8 cellular contexts compared by ENCODE assay signal in the genomic region with DNA sequence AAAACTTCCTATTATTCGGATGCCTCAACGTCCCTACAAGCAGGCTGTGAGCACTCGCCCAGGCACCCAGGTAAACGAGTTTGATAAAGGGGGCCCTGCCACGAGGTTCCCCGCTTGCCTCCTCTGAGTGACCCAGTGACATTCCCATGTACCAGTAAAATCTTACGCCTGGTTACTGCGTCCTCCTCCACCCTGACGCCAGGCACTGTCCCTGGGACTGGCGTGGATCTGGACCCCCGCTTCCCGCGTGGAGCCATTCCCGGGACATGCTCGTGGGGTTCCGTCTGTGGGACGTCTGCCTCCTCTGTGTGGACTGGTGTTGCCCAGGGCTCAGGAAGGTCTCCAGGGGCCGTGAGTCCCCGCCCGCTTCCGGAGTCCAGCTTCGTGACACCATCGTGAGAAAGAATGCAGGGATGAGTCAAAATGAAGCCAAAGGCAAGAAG. TPM values are rescaled to one million over a fixed set of nuclear protein-coding genes. Genes with fewer than 3 reads are reported as not detected.
DNase-seq lines count a peak whose midpoint lies in the region; ATAC-seq, FAIRE-seq and TF ChIP-seq lines count a peak whose summit lies in the region.

No MANE protein-coding gene starts in this region.

- dilution Hi-C loops in endothelial cell of umbilical vein (cut with MboI; ENCODE audit: extremely low pct_ligation_motif_present, low sequenced_read_pairs) = no loop called here

- TF ChIP-seq CTCF in PC-3 (conservative IDR thresholded peaks at IDR 0.05; ENCODE audit: low read depth, low read length) = no peak
- no peak for TF ChIP-seq CTCF in endothelial cell of umbilical vein (IDR thresholded peaks at IDR 0.05; ENCODE audit: extremely low read depth in 1 of 2, insufficient read depth in 1 of 2, low read depth in 1 of 2, low read length in 2 of 2)

- H4K20me1 ChIP-seq in PC-3 (ENCODE audit: low read length) (no peaks in the 10 kb centered on the region), endothelial cell of umbilical vein (replicated peaks; ENCODE audit: control insufficient read depth, extremely low read depth, insufficient read depth, low read length) (no peaks in the 10 kb centered on the region)

- H3K79me2 ChIP-seq in PC-3 (ENCODE audit: low read length) = peaks cover 21% of the 10 kb centered on the region
- no peaks in the 10 kb centered on the region for H3K79me2 ChIP-seq in endothelial cell of umbilical vein (ENCODE audit: control insufficient read depth, insufficient read depth, low read length)

- CTCF ChIA-PET in PC-3 (lab: Charles Lee) (no interaction called here), endothelial cell of umbilical vein (lab: Charles Lee) (no interaction called here)

- no peaks in the 10 kb centered on the region for H3K9me1 ChIP-seq in endothelial cell of umbilical vein (replicated peaks; ENCODE audit: control insufficient read depth, extremely low read depth, insufficient read depth, low read length)

- H3K27me3 Mint-ChIP-seq in natural killer cell treated with Interleukin-12 subunit alpha and Interleukin-12 subunit beta and Interleukin-15 and Interleukin-18, amount 100 ng/mL, for 72 hours = peaks cover 0 to 8% of the 10 kb centered on the region in 2 donors

- peaks cover 24 to 31% of the 10 kb centered on the region in 2 donors for H3K4me1 Mint-ChIP-seq in natural killer cell treated with Interleukin-12 subunit alpha and Interleukin-12 subunit beta and Interleukin-15 and Interleukin-18, amount 100 ng/mL, for 72 hours (ENCODE audit: low read depth in 2 of 2)

- peak overlapping the region; percentile 93 for H2AFZ ChIP-seq in PC-3 (ENCODE audit: low read length)
- H2AFZ ChIP-seq in endothelial cell of umbilical vein (ENCODE audit: low read depth, low read length) = peak overlapping the region; percentile 88

- peak overlapping the region; percentile 60 for H3K27ac ChIP-seq in PC-3 (ENCODE audit: low read length)
- no peak overlapping the region for H3K27ac ChIP-seq in endothelial cell of umbilical vein (ENCODE audit: insufficient read depth, low read depth, low read length)

- no peak for TF ChIP-seq POLR2A in endothelial cell of umbilical vein (IDR thresholded peaks at IDR 0.05; ENCODE audit: low read depth, low read length)

- intact Hi-C loops in PC-3 (cut with micrococcal nuclease) (no loop called here), endothelial cell of umbilical vein (cut with micrococcal nuclease) (loop anchor here (10.0 kb wide), 1 partner anchor 145 kb away; the partner anchor contains the start of gene ZNF17)

- H3K9me3 ChIP-seq in PC-3 (ENCODE audit: low read length) = peaks cover 51% of the 10 kb centered on the region
- H3K9me3 ChIP-seq in endothelial cell of umbilical vein (replicated peaks; ENCODE audit: control insufficient read depth, insufficient read depth, low read length) = no peaks in the 10 kb centered on the region

- BruUV-seq in PC-3 (replicated peaks; lab: Mats Ljungman, UMichigan) (no TSS peak), endothelial cell of umbilical vein (replicated peaks; lab: Mats Ljungman, UMichigan) (no TSS peak)

- H3K9ac ChIP-seq in PC-3 (ENCODE audit: low read length) (peak overlapping the region; percentile 91; the same call in 1 of the 2 replicates), endothelial cell of umbilical vein (replicated peaks; ENCODE audit: extremely low read depth, insufficient read depth, low read length) (no peak overlapping the region)

- H3K9me2 ChIP-seq in PC-3 (replicated peaks; ENCODE audit: low read length) = no peaks in the 10 kb centered on the region

- DNase-seq in NCI-H748 (lab: John Stamatoyannopoulos, UW; ENCODE audit: unreplicated experiment) (peak; percentile 38), NCI-H748 treated with DMSO at 0.1 percent for 48 hours (lab: John Stamatoyannopoulos, UW) (no peak), PC-3 (peak; percentile 55), endothelial cell of umbilical vein (ENCODE audit: low read depth, low spot score) (no peak), SHP77 (lab: John Stamatoyannopoulos, UW) (no peak)
- DNase-seq in natural killer cell treated with Interleukin-12 subunit alpha and Interleukin-12 subunit beta and Interleukin-15 and Interleukin-18, amount 100 ng/mL, for 72 hours (ENCODE audit: low spot score) = no peak
- no peak for DNase-seq in stimulated activated CD4-positive, alpha-beta T cell treated with anti-CD3 and anti-CD28 coated beads, Interleukin-2, amount 100 ng/mL, for 24 hours
- DNase-seq in activated CD4-positive, CD25-positive, alpha-beta regulatory T cell treated with anti-CD3 and anti-CD28 coated beads, Interleukin-2, amount 50 U/mL, for 72 hours = no peak

- H3K27me3 ChIP-seq in PC-3 (ENCODE audit: low read length) = no peaks in the 10 kb centered on the region
- no peaks in the 10 kb centered on the region for H3K27me3 ChIP-seq in endothelial cell of umbilical vein (ENCODE audit: control insufficient read depth in 2 of 2, insufficient read depth in 2 of 2, low read length in 2 of 2)

- H3K4me3 ChIP-seq in PC-3 (ENCODE audit: low read length) (peak overlapping the region; percentile 96), endothelial cell of umbilical vein (replicated peaks in 1 of 3; ENCODE audit: insufficient read depth in 1 of 3, low read depth in 1 of 3, low read length in 3 of 3) (peak overlapping the region; percentile 21 to 79 (median 67))

- H3K27ac Mint-ChIP-seq in natural killer cell treated with Interleukin-12 subunit alpha and Interleukin-12 subunit beta and Interleukin-15 and Interleukin-18, amount 100 ng/mL, for 72 hours = peak overlapping the region; percentile 72 to 87

- peaks cover 14% of the 10 kb centered on the region for H3K9me3 Mint-ChIP-seq in natural killer cell treated with Interleukin-12 subunit alpha and Interleukin-12 subunit beta and Interleukin-15 and Interleukin-18, amount 100 ng/mL, for 72 hours

- H3K4me2 ChIP-seq in PC-3 (ENCODE audit: low read length) (peak overlapping the region; percentile 87), endothelial cell of umbilical vein (ENCODE audit: insufficient read depth, low read length) (peak overlapping the region; percentile 69)

- ATAC-seq in PC-3 = no peak
- no peak for ATAC-seq in natural killer cell treated with Interleukin-12 subunit alpha and Interleukin-12 subunit beta and Interleukin-15 and Interleukin-18, amount 100 ng/mL, for 72 hours

- H3F3A ChIP-seq in PC-3 (ENCODE audit: low read length, unreplicated experiment) = no peaks in the 10 kb centered on the region

- H3K4me1 ChIP-seq in PC-3 (ENCODE audit: insufficient read depth, low read length) (peaks cover 9% of the 10 kb centered on the region; the same call in 1 of the 2 replicates), endothelial cell of umbilical vein (ENCODE audit: control insufficient read depth, extremely low read depth, insufficient read depth, low read length) (peaks cover 11% of the 10 kb centered on the region)

- POLR2A ChIA-PET in PC-3 (lab: Charles Lee; ENCODE audit: unreplicated experiment) = no interaction called here
- POLR2A ChIA-PET in endothelial cell of umbilical vein (lab: Charles Lee) = no interaction called here

- H3K36me3 ChIP-seq in PC-3 (ENCODE audit: low read depth, low read length) (peaks cover 21% of the 10 kb centered on the region), endothelial cell of umbilical vein (ENCODE audit: control insufficient read depth in 2 of 2, extremely low read depth in 1 of 2, insufficient read depth in 2 of 2, low read length in 2 of 2) (peaks cover 0 to 8% of the 10 kb centered on the region in 2 experiments)

- H3K36me3 Mint-ChIP-seq in natural killer cell treated with Interleukin-12 subunit alpha and Interleukin-12 subunit beta and Interleukin-15 and Interleukin-18, amount 100 ng/mL, for 72 hours = peaks cover 49% of the 10 kb centered on the region

- no peak for FAIRE-seq in endothelial cell of umbilical vein (lab: Jason Lieb, UNC)

- peak overlapping the region; percentile 99 for H3K4me3 Mint-ChIP-seq in natural killer cell treated with Interleukin-12 subunit alpha and Interleukin-12 subunit beta and Interleukin-15 and Interleukin-18, amount 100 ng/mL, for 72 hours

RNA-seq across cellular contexts. Expression of gene ZNF550, which starts 0.4 kb away (rescaled TPM):
- total RNA-seq in PC-3 (2014; rRNA removed) (3.1 and 4.2 TPM in 2 replicates), endothelial cell of umbilical vein (4.8 and 8.4 TPM in 2 replicates)
- polyA plus RNA-seq in endothelial cell of umbilical vein = 2.0 and 2.5 TPM in 2 replicates
- polyA plus RNA-seq in endothelial cell of umbilical vein (2011; cell fraction: cytosol; rRNA removed) = 2.5 and 2.8 TPM in 2 replicates
- polyA plus RNA-seq in endothelial cell of umbilical vein (2011; cell fraction: nucleus; rRNA removed) = 7.7 and 7.9 TPM in 2 replicates
- 2.4 and 2.8 TPM in 2 replicates for polyA plus RNA-seq in endothelial cell of umbilical vein (2012)
- 7.6 and 9.7 TPM in 2 replicates for polyA minus RNA-seq in endothelial cell of umbilical vein
- 1.7 TPM for polyA minus RNA-seq in endothelial cell of umbilical vein (2011; cell fraction: cytosol; rRNA and poly(A)+ RNA removed)
- 5.6 and 5.9 TPM in 2 replicates for polyA minus RNA-seq in endothelial cell of umbilical vein (2011; cell fraction: nucleus; rRNA and poly(A)+ RNA removed)
- total RNA-seq in natural killer cell treated with Interleukin-12 subunit alpha and Interleukin-12 subunit beta and Interleukin-15 and Interleukin-18, amount 100 ng/mL, for 72 hours = 1 to 10 TPM; 7.8 to 8.8 TPM

RNA-seq across cellular contexts. Expression of gene ZNF416, which starts 18.6 kb away (rescaled TPM):
- total RNA-seq in PC-3 (2014; rRNA removed) = 2.4 and 3.6 TPM in 2 replicates
- 3.8 and 4.2 TPM in 2 replicates for total RNA-seq in endothelial cell of umbilical vein
- polyA plus RNA-seq in endothelial cell of umbilical vein = 1.4 and 1.5 TPM in 2 replicates
- polyA plus RNA-seq in endothelial cell of umbilical vein (2011; cell fraction: cytosol; rRNA removed) = 1.7 and 2.0 TPM in 2 replicates
- 2.0 and 2.2 TPM in 2 replicates for polyA plus RNA-seq in endothelial cell of umbilical vein (2011; cell fraction: nucleus; rRNA removed)
- polyA plus RNA-seq in endothelial cell of umbilical vein (2012) = 2.8 and 3.0 TPM in 2 replicates
- 2.4 and 4.9 TPM in 2 replicates for polyA minus RNA-seq in endothelial cell of umbilical vein
- 1.9 TPM for polyA minus RNA-seq in endothelial cell of umbilical vein (2011; cell fraction: cytosol; rRNA and poly(A)+ RNA removed)
- polyA minus RNA-seq in endothelial cell of umbilical vein (2011; cell fraction: nucleus; rRNA and poly(A)+ RNA removed) = 3.5 and 4.7 TPM in 2 replicates
- total RNA-seq in natural killer cell treated with Interleukin-12 subunit alpha and Interleukin-12 subunit beta and Interleukin-15 and Interleukin-18, amount 100 ng/mL, for 72 hours = 1 to 10 TPM; 3.1 to 3.4 TPM

RNA-seq across cellular contexts. Expression of gene ZIK1, which starts 23.9 kb away (rescaled TPM):
- 0.33 and 0.46 TPM in 2 replicates for total RNA-seq in PC-3 (2014; rRNA removed)
- 1.3 and 2.4 TPM in 2 replicates for total RNA-seq in endothelial cell of umbilical vein
- polyA plus RNA-seq in endothelial cell of umbilical vein = 0.79 and 0.99 TPM in 2 replicates
- 0.84 and 0.96 TPM in 2 replicates for polyA plus RNA-seq in endothelial cell of umbilical vein (2011; cell fraction: cytosol; rRNA removed)
- polyA plus RNA-seq in endothelial cell of umbilical vein (2011; cell fraction: nucleus; rRNA removed) = 0.63 and 1.4 TPM in 2 replicates
- 0.26 and 0.37 TPM in 2 replicates for polyA plus RNA-seq in endothelial cell of umbilical vein (2012)
- 0.58 and 1.6 TPM in 2 replicates for polyA minus RNA-seq in endothelial cell of umbilical vein
- not detected for polyA minus RNA-seq in endothelial cell of umbilical vein (2011; cell fraction: cytosol; rRNA and poly(A)+ RNA removed)
- 0.82 and 0.96 TPM in 2 replicates for polyA minus RNA-seq in endothelial cell of umbilical vein (2011; cell fraction: nucleus; rRNA and poly(A)+ RNA removed)
- 1 to 10 TPM; 4.8 to 5.5 TPM for total RNA-seq in natural killer cell treated with Interleukin-12 subunit alpha and Interleukin-12 subunit beta and Interleukin-15 and Interleukin-18, amount 100 ng/mL, for 72 hours

RNA-seq across cellular contexts. Expression of gene ZNF549, which starts 32.9 kb away (rescaled TPM):
- total RNA-seq in PC-3 (2014; rRNA removed) (4.3 and 5.0 TPM in 2 replicates), endothelial cell of umbilical vein (3.1 and 3.5 TPM in 2 replicates)
- polyA plus RNA-seq in endothelial cell of umbilical vein = 1.1 and 1.4 TPM in 2 replicates
- 1.3 and 1.6 TPM in 2 replicates for polyA plus RNA-seq in endothelial cell of umbilical vein (2011; cell fraction: cytosol; rRNA removed)
- 2.6 and 2.7 TPM in 2 replicates for polyA plus RNA-seq in endothelial cell of umbilical vein (2011; cell fraction: nucleus; rRNA removed)
- polyA plus RNA-seq in endothelial cell of umbilical vein (2012) = 1.9 and 2.0 TPM in 2 replicates
- polyA minus RNA-seq in endothelial cell of umbilical vein = 3.0 and 4.5 TPM in 2 replicates
- not detected for polyA minus RNA-seq in endothelial cell of umbilical vein (2011; cell fraction: cytosol; rRNA and poly(A)+ RNA removed)
- polyA minus RNA-seq in endothelial cell of umbilical vein (2011; cell fraction: nucleus; rRNA and poly(A)+ RNA removed) = 2.7 and 2.9 TPM in 2 replicates
- 1 to 10 TPM; 4.8 to 7.3 TPM for total RNA-seq in natural killer cell treated with Interleukin-12 subunit alpha and Interleukin-12 subunit beta and Interleukin-15 and Interleukin-18, amount 100 ng/mL, for 72 hours

RNA-seq across cellular contexts. Expression of gene ZNF530, which starts 39.6 kb away (rescaled TPM):
- total RNA-seq in PC-3 (2014; rRNA removed) (15.0 and 16.9 TPM in 2 replicates), endothelial cell of umbilical vein (4.0 TPM in 2 replicates)
- polyA plus RNA-seq in endothelial cell of umbilical vein = 1.5 and 1.7 TPM in 2 replicates
- 1.9 and 2.0 TPM in 2 replicates for polyA plus RNA-seq in endothelial cell of umbilical vein (2011; cell fraction: cytosol; rRNA removed)
- polyA plus RNA-seq in endothelial cell of umbilical vein (2011; cell fraction: nucleus; rRNA removed) = 1.8 and 3.3 TPM in 2 replicates
- 1.6 and 1.9 TPM in 2 replicates for polyA plus RNA-seq in endothelial cell of umbilical vein (2012)
- polyA minus RNA-seq in endothelial cell of umbilical vein = 1.6 and 3.4 TPM in 2 replicates
- polyA minus RNA-seq in endothelial cell of umbilical vein (2011; cell fraction: cytosol; rRNA and poly(A)+ RNA removed) = 3.2 TPM
- polyA minus RNA-seq in endothelial cell of umbilical vein (2011; cell fraction: nucleus; rRNA and poly(A)+ RNA removed) = 1.5 and 1.7 TPM in 2 replicates
- 1 to 10 TPM; 4.7 to 9.8 TPM for total RNA-seq in natural killer cell treated with Interleukin-12 subunit alpha and Interleukin-12 subunit beta and Interleukin-15 and Interleukin-18, amount 100 ng/mL, for 72 hours

Comparison
In these comparisons a context has a peak if more than half of its experiments do, and no peak if none do; other contexts are left out.
1. DNase-seq: peak in NCI-H748 (single experiment) and PC-3 (single experiment); none in NCI-H748 treated with DMSO at 0.1 percent for 48 hours (single experiment), endothelial cell of umbilical vein (single experiment), natural killer cell treated with Interleukin-12 subunit alpha and Interleukin-12 subunit beta and Interleukin-15 and Interleukin-18, amount 100 ng/mL, for 72 hours (single experiment), stimulated activated CD4-positive, alpha-beta T cell treated with anti-CD3 and anti-CD28 coated beads, Interleukin-2, amount 100 ng/mL, for 24 hours (0 of 2), activated CD4-positive, CD25-positive, alpha-beta regulatory T cell treated with anti-CD3 and anti-CD28 coated beads, Interleukin-2, amount 50 U/mL, for 72 hours (single experiment) and SHP77 (0 of 2).